8 cellular contexts compared by ENCODE assay signal in genomic region chr1:41416552-41417334, GRCh38. TPM values are rescaled to one million over a fixed set of nuclear protein-coding genes. Genes with fewer than 3 reads are reported as not detected.
A peak's percentile ranks its signal among the peaks of the same experiment; 100 is the strongest.
DNase-seq lines count a peak whose midpoint lies in the region; ATAC-seq and TF ChIP-seq lines count a peak whose summit lies in the region.

No MANE protein-coding gene starts in this region.

- in situ Hi-C loops in SK-MEL-5 (cut with HindIII; ENCODE audit: low pct_unique_long_range_greater_than_20kb, low sequenced_read_pairs) = no loop called here

- intact Hi-C loops in head of caudate nucleus (cut with DNase I) = loop anchor here (5.0 kb wide), 2 partner anchors 49 to 149 kb away; no protein-coding TSS in a partner anchor
- intact Hi-C loops in psoas muscle (cut with DNase I) = loop anchor here (1.0 to 5.0 kb wide), 6 partner anchors 55 to 149 kb away; partner anchors contain the start of gene FOXO6 (in 1 of the 2)
- intact Hi-C loops in vagina (cut with DNase I) = loop anchor here (5.0 kb wide), 1 partner anchor 134 kb away; no protein-coding TSS in a partner anchor
- intact Hi-C loops in posterior vena cava (cut with DNase I) = loop anchor here (5.0 kb wide), 2 partner anchors 139 to 144 kb away; no protein-coding TSS in a partner anchor

- H3K9me3 ChIP-seq in psoas muscle (no peaks in the 10 kb centered on the region), vagina (no peaks in the 10 kb centered on the region)

- H3K27me3 ChIP-seq in psoas muscle (ENCODE audit: insufficient read depth in 3 of 3, low read length in 2 of 3) (no peaks in the 10 kb centered on the region), vagina (no peaks in the 10 kb centered on the region)

- H3K4me1 ChIP-seq in psoas muscle (peaks cover 36% of the 10 kb centered on the region), vagina (peaks cover 41% of the 10 kb centered on the region)

- no peak for TF ChIP-seq POLR2A in vagina (IDR thresholded peaks at IDR 0.05)

- DNase-seq in DMS79 treated with DMSO at 0.1 percent for 48 hours (lab: John Stamatoyannopoulos, UW) = peak; percentile 55
- peak; percentile 69 for DNase-seq in LoVo (ENCODE audit: low spot score)
- peak; percentile 76 for DNase-seq in SK-MEL-5 (ENCODE audit: low read depth, low spot score)
- DNase-seq in activated naive CD4-positive, alpha-beta T cell treated with anti-CD3 and anti-CD28 coated beads, Interleukin-2, amount 50 U/mL, for 16 hours = peak; percentile 57
- peak in 41 of 42 donors; percentile 56 to 87 (median 69) for DNase-seq in head of caudate nucleus
- DNase-seq in psoas muscle = peak; percentile 65 to 86
- no peak for DNase-seq in vagina (ENCODE audit: extremely low spot score in 2 of 2)
- no peak for DNase-seq in posterior vena cava (ENCODE audit: low spot score)

- TF ChIP-seq CTCF in psoas muscle (IDR thresholded peaks at IDR 0.05) = peak; percentile 94
- TF ChIP-seq CTCF in vagina (IDR thresholded peaks at IDR 0.05) = peak; percentile 72 to 85 (median 79)

- H3K4me3 ChIP-seq in psoas muscle = no peak overlapping the region
- H3K4me3 ChIP-seq in vagina = no peak overlapping the region

- peak; percentile 51 to 70 (median 58) for ATAC-seq in psoas muscle

- no peak overlapping the region for H3K27ac ChIP-seq in psoas muscle
- H3K27ac ChIP-seq in vagina = peak overlapping the region; percentile 1

- WGBS in psoas muscle, 3 donors = 57 to 60% (median 59%) methylated on average over 18 of the region's 18 CpGs

- H3K36me3 ChIP-seq in psoas muscle (ENCODE audit: insufficient read depth in 1 of 2, low read depth in 1 of 2) (no peaks in the 10 kb centered on the region), vagina (no peaks in the 10 kb centered on the region)

RNA-seq across cellular contexts. Expression of gene FOXO6, which starts 55.5 kb away (rescaled TPM):
- 0.18 and 0.24 TPM in 2 replicates for total RNA-seq in SK-MEL-5 (2014; rRNA removed; shearing (Covaris generic))
- 1.2 and 1.3 TPM in 2 replicates for polyA plus RNA-seq in SK-MEL-5 (2015; cell fraction: cytosol; rRNA removed)
- polyA plus RNA-seq in SK-MEL-5 (2015; cell fraction: nucleus; rRNA removed) = not detected in 2 replicates
- total RNA-seq in psoas muscle (1 to 10 TPM in 3 of 4 donors, under 1 TPM in 1; 0.84 to 8.6 (median 3.3) TPM), vagina (1.7 TPM), posterior vena cava (under 1 TPM; 0.62 to 0.83 TPM)
- under 1 TPM; 0.42 to 0.88 (median 0.44) TPM for polyA plus RNA-seq in psoas muscle

Comparison
In these comparisons a context has a peak if more than half of its experiments do, and no peak if none do; other contexts are left out.
1. DNase-seq: peak in DMS79 treated with DMSO at 0.1 percent for 48 hours (single experiment), LoVo (single experiment), SK-MEL-5 (single experiment), activated naive CD4-positive, alpha-beta T cell treated with anti-CD3 and anti-CD28 coated beads, Interleukin-2, amount 50 U/mL, for 16 hours (single experiment), head of caudate nucleus (41 of 42) and psoas muscle (2 of 2); none in vagina (0 of 2) and posterior vena cava (single experiment).